8 cellular contexts compared by ENCODE assay signal in the genomic region with DNA sequence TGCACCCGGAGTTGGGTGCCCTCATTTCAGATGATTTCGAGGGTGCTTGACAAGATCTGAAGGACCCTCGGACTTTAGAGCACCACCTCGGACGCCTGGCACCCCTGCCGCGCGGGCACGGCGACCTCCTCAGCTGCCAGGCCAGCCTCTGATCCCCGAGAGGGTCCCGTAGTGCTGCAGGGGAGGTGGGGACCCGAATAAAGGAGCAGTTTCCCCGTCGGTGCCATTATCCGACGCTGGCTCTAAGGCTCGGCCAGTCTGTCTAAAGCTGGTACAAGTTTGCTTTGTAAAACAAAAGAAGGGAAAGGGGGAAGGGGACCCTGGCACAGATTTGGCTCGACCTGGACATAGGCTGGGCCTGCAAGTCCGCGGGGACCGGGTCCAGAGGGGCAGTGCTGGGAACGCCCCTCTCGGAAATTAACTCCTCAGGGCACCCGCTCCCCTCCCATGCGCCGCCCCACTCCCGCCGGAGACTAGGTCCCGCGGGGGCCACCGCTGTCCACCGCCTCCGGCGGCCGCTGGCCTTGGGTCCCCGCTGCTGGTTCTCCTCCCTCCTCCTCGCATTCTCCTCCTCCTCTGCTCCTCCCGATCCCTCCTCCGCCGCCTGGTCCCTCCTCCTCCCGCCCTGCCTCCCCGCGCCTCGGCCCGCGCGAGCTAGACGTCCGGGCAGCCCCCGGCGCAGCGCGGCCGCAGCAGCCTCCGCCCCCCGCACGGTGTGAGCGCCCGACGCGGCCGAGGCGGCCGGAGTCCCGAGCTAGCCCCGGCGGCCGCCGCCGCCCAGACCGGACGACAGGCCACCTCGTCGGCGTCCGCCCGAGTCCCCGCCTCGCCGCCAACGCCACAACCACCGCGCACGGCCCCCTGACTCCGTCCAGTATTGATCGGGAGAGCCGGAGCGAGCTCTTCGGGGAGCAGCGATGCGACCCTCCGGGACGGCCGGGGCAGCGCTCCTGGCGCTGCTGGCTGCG. TPM values are rescaled to one million over a fixed set of nuclear protein-coding genes. Genes with fewer than 3 reads are reported as not detected.
DNase-seq lines count a peak whose midpoint lies in the region; ATAC-seq and TF ChIP-seq lines count a peak whose summit lies in the region.

A gene (plus strand): TSS at position 657 of the 968 bp plus-strand sequence. CDS start 261 bp downstream, at position 918.

- no peaks in the 10 kb centered on the region for H3K4me1 Mint-ChIP-seq in T-helper 17 cell
- peaks cover 0 to 9% (median 0%) of the 10 kb centered on the region in 7 donors for H3K4me1 Mint-ChIP-seq in naive thymus-derived CD4-positive, alpha-beta T cell

- H3K27ac ChIP-seq in A673 (ENCODE audit: low read depth, low read length, poor library complexity, severe bottlenecking), result no peak within 1 kb of the TSS
- no peak within 1 kb of the TSS for H3K27ac ChIP-seq in naive thymus-derived CD4-positive, alpha-beta T cell (ENCODE audit: low read depth, low read length)

- H3K9me3 ChIP-seq in A673 (ENCODE audit: low read depth, low read length, poor library complexity, severe bottlenecking) (no peaks in the 10 kb centered on the region), T-helper 17 cell (ENCODE audit: control insufficient read depth, low read length, poor library complexity, severe bottlenecking) (no peaks in the 10 kb centered on the region)
- H3K9me3 ChIP-seq in naive thymus-derived CD4-positive, alpha-beta T cell (ENCODE audit: control insufficient read depth in 2 of 3, low read length in 3 of 3), result no peaks in the 10 kb centered on the region

- H3K9me3 Mint-ChIP-seq in naive thymus-derived CD4-positive, alpha-beta T cell, result peaks cover 0 to 16% (median 2%) of the 10 kb centered on the region in 11 donors

- CTCF ChIA-PET in A673 (lab: Charles Lee), result no interaction called here
- CTCF ChIA-PET in naive thymus-derived CD4-positive, alpha-beta T cell (lab: Charles Lee), result no interaction called here

- ATAC-seq in T-helper 17 cell (no peak), GM18870 (IDR thresholded peaks at IDR 0.05; ENCODE audit: unreplicated experiment) (no peak), GM19324 (IDR thresholded peaks at IDR 0.05; ENCODE audit: low FRiP score, unreplicated experiment) (no peak)
- no peak for ATAC-seq in naive thymus-derived CD4-positive, alpha-beta T cell

- peak; percentile 21 for DNase-seq in A673 (ENCODE audit: low spot score)
- DNase-seq in GM20000 (ENCODE audit: low spot score), result peak; percentile 65
- no peak for DNase-seq in T-helper 17 cell
- peak; percentile 81 for DNase-seq in fibroblast of villous mesenchyme (ENCODE audit: low read depth)
- DNase-seq in naive thymus-derived CD4-positive, alpha-beta T cell, result no peak
- no peak for DNase-seq in activated CD8-positive, alpha-beta memory T cell treated with anti-CD3 and anti-CD28 coated beads, Interleukin-2, amount 50 U/mL, for 48 hours

- BruUV-seq in A673 (replicated peaks; lab: Mats Ljungman, UMichigan), result no TSS peak

- intact Hi-C loops in A673 (cut with micrococcal nuclease; ENCODE audit: unreplicated experiment), result loop anchor here (10.0 kb wide), 1 partner anchor 236 kb away; no protein-coding TSS in a partner anchor
- intact Hi-C loops in naive thymus-derived CD4-positive, alpha-beta T cell (cut with micrococcal nuclease), result no loop called here

- no peak within 1 kb of the TSS for H3K27ac Mint-ChIP-seq in T-helper 17 cell
- no peak within 1 kb of the TSS for H3K27ac Mint-ChIP-seq in naive thymus-derived CD4-positive, alpha-beta T cell

- H3K36me3 Mint-ChIP-seq in T-helper 17 cell (ENCODE audit: low read depth), result no peaks in the 10 kb centered on the region
- H3K36me3 Mint-ChIP-seq in naive thymus-derived CD4-positive, alpha-beta T cell, result peaks cover 0 to 14% (median 0%) of the 10 kb centered on the region in 5 donors

- H3K4me1 ChIP-seq in A673 (ENCODE audit: insufficient read depth, low read length, poor library complexity, severe bottlenecking), result peaks cover 5% of the 10 kb centered on the region
- no peaks in the 10 kb centered on the region for H3K4me1 ChIP-seq in naive thymus-derived CD4-positive, alpha-beta T cell (ENCODE audit: control insufficient read depth in 2 of 2, insufficient read depth in 2 of 2, low read length in 2 of 2)

- H3K27me3 Mint-ChIP-seq in T-helper 17 cell, result peaks cover 70% of the 10 kb centered on the region
- H3K27me3 Mint-ChIP-seq in naive thymus-derived CD4-positive, alpha-beta T cell, result peaks cover 46 to 70% (median 56%) of the 10 kb centered on the region in 5 donors

- H3K36me3 ChIP-seq in A673 (ENCODE audit: insufficient read depth, low read length, poor library complexity, severe bottlenecking), result no peaks in the 10 kb centered on the region
- no peaks in the 10 kb centered on the region for H3K36me3 ChIP-seq in naive thymus-derived CD4-positive, alpha-beta T cell (ENCODE audit: control insufficient read depth in 2 of 3, insufficient read depth in 3 of 3, low read length in 3 of 3)

- H3K4me3 ChIP-seq in A673 (ENCODE audit: low read depth, low read length, poor library complexity, severe bottlenecking) (peak within 1 kb of the TSS; percentile 40), fibroblast of villous mesenchyme (ENCODE audit: low read depth, low read length) (peak within 1 kb of the TSS; percentile 80)
- no peak within 1 kb of the TSS for H3K4me3 ChIP-seq in naive thymus-derived CD4-positive, alpha-beta T cell (ENCODE audit: low read length)

- H3K27me3 ChIP-seq in A673 (replicated peaks; ENCODE audit: insufficient read depth, low read depth, low read length, poor library complexity), result peaks cover 92% of the 10 kb centered on the region
- H3K27me3 ChIP-seq in naive thymus-derived CD4-positive, alpha-beta T cell (ENCODE audit: control insufficient read depth in 2 of 2, insufficient read depth in 2 of 2, low read length in 2 of 2), result peaks cover 0 to 7% of the 10 kb centered on the region in 2 donors

- TF ChIP-seq CTCF in A673 (conservative IDR thresholded peaks at IDR 0.05; ENCODE audit: low read depth, low read length), result no peak
- TF ChIP-seq CTCF in GM20000 (IDR thresholded peaks at IDR 0.05; ENCODE audit: extremely low read depth, missing control alignments), result no peak
- no peak for TF ChIP-seq CTCF in fibroblast of villous mesenchyme (IDR thresholded peaks at IDR 0.05; ENCODE audit: insufficient read depth, low read depth, low read length)

- POLR2A ChIA-PET in A673 (lab: Charles Lee; ENCODE audit: low non-redundant PET), result no interaction called here
- POLR2A ChIA-PET in naive thymus-derived CD4-positive, alpha-beta T cell (lab: Charles Lee), result no interaction called here

- H3K4me3 Mint-ChIP-seq in T-helper 17 cell, result peak within 1 kb of the TSS; percentile 77
- peak within 1 kb of the TSS in 6 of 10 donors; percentile 5 to 79 (median 22) for H3K4me3 Mint-ChIP-seq in naive thymus-derived CD4-positive, alpha-beta T cell

RNA-seq across cellular contexts. Expression of the gene that starts here (rescaled TPM):
- total RNA-seq in A673 (2021) (0.59 and 0.84 TPM in 2 replicates), T-helper 17 cell (not detected), fibroblast of villous mesenchyme (92.8 and 98.9 TPM in 2 replicates)
- total RNA-seq in naive thymus-derived CD4-positive, alpha-beta T cell, result under 1 TPM in 1 of 5 experiments, not detected in 4; 0.16 TPM
- not detected for polyA plus RNA-seq in naive thymus-derived CD4-positive, alpha-beta T cell

Comparison
In these comparisons a context has a peak if more than half of its experiments do, and no peak if none do; other contexts are left out.
1. RNA of the gene that starts here (total RNA-seq): 92.8 to 98.9 TPM in fibroblast of villous mesenchyme; 0.59 to 0.84 TPM in A673, not detected in T-helper 17 cell and 0.16 TPM in naive thymus-derived CD4-positive, alpha-beta T cell; every median in the first group is over 10 times any median in the second.
2. Peak in DNase-seq and H3K4me3 ChIP-seq in A673; RNA of the gene not detected or under 1 TPM.
3. DNase-seq: peak in GM20000 (single experiment) and fibroblast of villous mesenchyme (single experiment); none in T-helper 17 cell (0 of 3), naive thymus-derived CD4-positive, alpha-beta T cell (0 of 9) and activated CD8-positive, alpha-beta memory T cell treated with anti-CD3 and anti-CD28 coated beads, Interleukin-2, amount 50 U/mL, for 48 hours (single experiment).